In the genomic region with DNA sequence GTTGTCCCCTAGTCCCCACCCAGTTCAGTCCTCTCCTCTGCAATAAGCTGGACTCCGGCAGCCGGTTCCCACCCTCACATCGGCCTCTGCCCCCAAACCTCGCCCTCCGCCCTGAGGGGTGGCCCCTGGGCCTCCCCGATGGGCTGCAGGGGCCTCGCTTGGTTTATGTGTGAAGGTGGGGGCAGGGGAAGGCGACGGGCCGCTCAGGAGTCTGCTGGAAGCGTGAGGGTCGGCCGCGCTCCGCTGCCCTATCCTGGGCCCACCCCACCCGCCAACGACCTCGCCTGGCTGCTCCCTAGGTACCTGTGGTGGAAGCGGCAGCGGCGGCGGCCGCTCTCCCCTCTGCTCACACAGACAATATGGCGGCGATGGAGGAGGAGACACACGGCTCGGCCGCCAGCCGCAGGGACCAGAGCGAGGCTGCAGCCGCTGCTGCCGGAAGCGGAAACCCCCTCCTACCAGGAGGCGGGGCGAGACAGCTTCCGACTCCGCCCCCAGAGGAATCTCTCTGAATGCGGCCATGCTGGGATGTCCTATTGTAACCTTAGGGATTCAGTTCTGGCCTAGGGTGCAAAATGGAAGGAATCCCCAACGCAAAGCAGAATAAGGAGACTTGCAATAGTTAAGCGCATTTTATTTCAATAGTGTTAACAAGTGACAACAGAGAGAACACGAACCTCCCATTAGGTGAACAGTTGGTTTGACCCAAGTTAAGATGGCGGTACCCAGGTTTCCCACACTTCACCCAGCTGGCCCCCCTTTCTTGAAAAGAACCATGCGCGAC, we compare ENCODE assay signal across 1 cellular context.
A peak's percentile ranks its signal among the peaks of the same experiment; 100 is the strongest.
TF ChIP-seq lines count a peak whose summit lies in the region.

A gene (minus strand): TSS at position 422 of the 784 bp plus-strand sequence. CDS start 35,239 bp downstream, outside the sequence.

TF ChIP-seq in HepG2, 621 proteins besides CTCF, POLR2A, EP300 and RAD21 (continued from another document and continues in another):
- TF ChIP-seq, protein P1, sequence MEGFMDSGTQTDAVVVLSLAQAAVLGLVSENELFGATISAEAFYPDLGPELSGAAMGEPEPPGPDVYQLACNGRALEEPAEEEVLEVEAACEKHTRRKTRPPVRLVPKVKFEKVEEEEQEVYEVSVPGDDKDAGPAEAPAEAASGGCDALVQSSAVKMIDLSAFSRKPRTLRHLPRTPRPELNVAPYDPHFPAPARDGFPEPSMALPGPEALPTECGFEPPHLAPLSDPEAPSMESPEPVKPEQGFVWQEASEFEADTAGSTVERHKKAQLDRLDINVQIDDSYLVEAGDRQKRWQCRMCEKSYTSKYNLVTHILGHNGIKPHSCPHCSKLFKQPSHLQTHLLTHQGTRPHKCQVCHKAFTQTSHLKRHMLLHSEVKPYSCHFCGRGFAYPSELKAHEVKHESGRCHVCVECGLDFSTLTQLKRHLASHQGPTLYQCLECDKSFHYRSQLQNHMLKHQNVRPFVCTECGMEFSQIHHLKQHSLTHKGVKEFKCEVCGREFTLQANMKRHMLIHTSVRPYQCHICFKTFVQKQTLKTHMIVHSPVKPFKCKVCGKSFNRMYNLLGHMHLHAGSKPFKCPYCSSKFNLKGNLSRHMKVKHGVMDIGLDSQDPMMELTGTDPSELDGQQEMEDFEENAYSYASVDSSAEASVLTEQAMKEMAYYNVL (CRISPR knock-in tag; IDR thresholded peaks at IDR 0.05; ENCODE audit: borderline replicate concordance), result peak; percentile 84; the same call in 1 of the 2 replicates
- TF ChIP-seq, protein P2, sequence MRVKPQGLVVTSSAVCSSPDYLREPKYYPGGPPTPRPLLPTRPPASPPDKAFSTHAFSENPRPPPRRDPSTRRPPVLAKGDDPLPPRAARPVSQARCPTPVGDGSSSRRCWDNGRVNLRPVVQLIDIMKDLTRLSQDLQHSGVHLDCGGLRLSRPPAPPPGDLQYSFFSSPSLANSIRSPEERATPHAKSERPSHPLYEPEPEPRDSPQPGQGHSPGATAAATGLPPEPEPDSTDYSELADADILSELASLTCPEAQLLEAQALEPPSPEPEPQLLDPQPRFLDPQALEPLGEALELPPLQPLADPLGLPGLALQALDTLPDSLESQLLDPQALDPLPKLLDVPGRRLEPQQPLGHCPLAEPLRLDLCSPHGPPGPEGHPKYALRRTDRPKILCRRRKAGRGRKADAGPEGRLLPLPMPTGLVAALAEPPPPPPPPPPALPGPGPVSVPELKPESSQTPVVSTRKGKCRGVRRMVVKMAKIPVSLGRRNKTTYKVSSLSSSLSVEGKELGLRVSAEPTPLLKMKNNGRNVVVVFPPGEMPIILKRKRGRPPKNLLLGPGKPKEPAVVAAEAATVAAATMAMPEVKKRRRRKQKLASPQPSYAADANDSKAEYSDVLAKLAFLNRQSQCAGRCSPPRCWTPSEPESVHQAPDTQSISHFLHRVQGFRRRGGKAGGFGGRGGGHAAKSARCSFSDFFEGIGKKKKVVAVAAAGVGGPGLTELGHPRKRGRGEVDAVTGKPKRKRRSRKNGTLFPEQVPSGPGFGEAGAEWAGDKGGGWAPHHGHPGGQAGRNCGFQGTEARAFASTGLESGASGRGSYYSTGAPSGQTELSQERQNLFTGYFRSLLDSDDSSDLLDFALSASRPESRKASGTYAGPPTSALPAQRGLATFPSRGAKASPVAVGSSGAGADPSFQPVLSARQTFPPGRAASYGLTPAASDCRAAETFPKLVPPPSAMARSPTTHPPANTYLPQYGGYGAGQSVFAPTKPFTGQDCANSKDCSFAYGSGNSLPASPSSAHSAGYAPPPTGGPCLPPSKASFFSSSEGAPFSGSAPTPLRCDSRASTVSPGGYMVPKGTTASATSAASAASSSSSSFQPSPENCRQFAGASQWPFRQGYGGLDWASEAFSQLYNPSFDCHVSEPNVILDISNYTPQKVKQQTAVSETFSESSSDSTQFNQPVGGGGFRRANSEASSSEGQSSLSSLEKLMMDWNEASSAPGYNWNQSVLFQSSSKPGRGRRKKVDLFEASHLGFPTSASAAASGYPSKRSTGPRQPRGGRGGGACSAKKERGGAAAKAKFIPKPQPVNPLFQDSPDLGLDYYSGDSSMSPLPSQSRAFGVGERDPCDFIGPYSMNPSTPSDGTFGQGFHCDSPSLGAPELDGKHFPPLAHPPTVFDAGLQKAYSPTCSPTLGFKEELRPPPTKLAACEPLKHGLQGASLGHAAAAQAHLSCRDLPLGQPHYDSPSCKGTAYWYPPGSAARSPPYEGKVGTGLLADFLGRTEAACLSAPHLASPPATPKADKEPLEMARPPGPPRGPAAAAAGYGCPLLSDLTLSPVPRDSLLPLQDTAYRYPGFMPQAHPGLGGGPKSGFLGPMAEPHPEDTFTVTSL (CRISPR knock-in tag; IDR thresholded peaks at IDR 0.05; ENCODE audit: borderline replicate concordance), result no peak
- peak; percentile 95 for TF ChIP-seq ZNF605 (CRISPR knock-in tag; IDR thresholded peaks at IDR 0.05)
- TF ChIP-seq, protein P3, sequence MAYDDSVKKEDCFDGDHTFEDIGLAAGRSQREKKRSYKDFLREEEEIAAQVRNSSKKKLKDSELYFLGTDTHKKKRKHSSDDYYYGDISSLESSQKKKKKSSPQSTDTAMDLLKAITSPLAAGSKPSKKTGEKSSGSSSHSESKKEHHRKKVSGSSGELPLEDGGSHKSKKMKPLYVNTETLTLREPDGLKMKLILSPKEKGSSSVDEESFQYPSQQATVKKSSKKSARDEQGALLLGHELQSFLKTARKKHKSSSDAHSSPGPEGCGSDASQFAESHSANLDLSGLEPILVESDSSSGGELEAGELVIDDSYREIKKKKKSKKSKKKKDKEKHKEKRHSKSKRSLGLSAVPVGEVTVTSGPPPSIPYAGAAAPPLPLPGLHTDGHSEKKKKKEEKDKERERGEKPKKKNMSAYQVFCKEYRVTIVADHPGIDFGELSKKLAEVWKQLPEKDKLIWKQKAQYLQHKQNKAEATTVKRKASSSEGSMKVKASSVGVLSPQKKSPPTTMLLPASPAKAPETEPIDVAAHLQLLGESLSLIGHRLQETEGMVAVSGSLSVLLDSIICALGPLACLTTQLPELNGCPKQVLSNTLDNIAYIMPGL (CRISPR knock-in tag; IDR thresholded peaks at IDR 0.05; ENCODE audit: borderline replicate concordance in 1 of 2, low read depth in 1 of 2), result peak; percentile 97 to 98
- peak; percentile 72; the same call in 1 of the 2 replicates for TF ChIP-seq ZNF891 (CRISPR knock-in tag; IDR thresholded peaks at IDR 0.05)
- peak; percentile 81 for TF ChIP-seq AGO1 (IDR thresholded peaks at IDR 0.05; ENCODE audit: low read depth, low read length, poor library complexity, severe bottlenecking)
- TF ChIP-seq, protein P4, sequence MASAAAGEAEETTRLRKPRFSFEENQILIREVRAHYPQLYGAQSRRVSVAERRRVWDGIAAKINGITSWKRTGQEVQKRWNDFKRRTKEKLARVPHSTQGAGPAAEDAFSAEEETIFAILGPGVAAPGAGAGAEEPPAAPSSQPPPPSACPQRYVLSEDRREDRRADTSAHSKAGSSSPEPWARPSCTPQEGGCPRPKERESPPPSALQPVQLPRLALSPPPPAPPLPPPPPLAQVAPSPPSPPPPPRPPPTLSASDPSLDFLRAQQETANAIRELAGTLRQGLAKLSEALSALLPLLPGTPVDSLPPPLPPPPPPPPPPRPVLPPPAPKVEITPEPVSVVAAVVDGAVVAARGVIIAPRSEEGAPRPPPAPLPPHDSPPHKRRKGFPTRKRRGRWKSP (CRISPR knock-in tag; IDR thresholded peaks at IDR 0.05), result peak; percentile 91
- peak; percentile 82; the same call in 1 of the 2 replicates for TF ChIP-seq ZNF33B (CRISPR knock-in tag; IDR thresholded peaks at IDR 0.05)
- peak; percentile 64; the same call in 1 of the 2 replicates for TF ChIP-seq SOX13 (IDR thresholded peaks at IDR 0.05)
- TF ChIP-seq SOX13 (CRISPR knock-in tag; conservative IDR thresholded peaks at IDR 0.05 in 1 of 2, IDR thresholded peaks at IDR 0.05 in 1 of 2), result peak; percentile 61 to 74; a peak in 3 of 4 replicates
- peak; percentile 76; the same call in 1 of the 2 replicates for TF ChIP-seq ZBTB20 (CRISPR knock-in tag; IDR thresholded peaks at IDR 0.05; ENCODE audit: borderline replicate concordance, low read depth)
- TF ChIP-seq ZNF30 (CRISPR knock-in tag; IDR thresholded peaks at IDR 0.05), result peak; percentile 76; the same call in 1 of the 2 replicates
- TF ChIP-seq TBL1XR1 (IDR thresholded peaks at IDR 0.05; ENCODE audit: borderline replicate concordance, low read length, partially characterized antibody), result peak; percentile 19
- peak; percentile 91; the same call in 1 of the 2 replicates for TF ChIP-seq RFXAP (CRISPR knock-in tag; IDR thresholded peaks at IDR 0.05; ENCODE audit: borderline replicate concordance)
- TF ChIP-seq SNAI1 (CRISPR knock-in tag; IDR thresholded peaks at IDR 0.05; ENCODE audit: borderline replicate concordance), result peak; percentile 64
- TF ChIP-seq ZNF737 (CRISPR knock-in tag; IDR thresholded peaks at IDR 0.05; ENCODE audit: borderline replicate concordance), result no peak
- TF ChIP-seq ZNF225 (CRISPR knock-in tag; IDR thresholded peaks at IDR 0.05), result peak; percentile 88
- TF ChIP-seq SOX6 (IDR thresholded peaks at IDR 0.05), result no peak
- peak; percentile 78 for TF ChIP-seq SOX6 (CRISPR knock-in tag; IDR thresholded peaks at IDR 0.05)
- no peak for TF ChIP-seq ZNF496 (CRISPR knock-in tag; IDR thresholded peaks at IDR 0.05; ENCODE audit: insufficient replicate concordance)
- TF ChIP-seq SMAD9 (CRISPR knock-in tag; IDR thresholded peaks at IDR 0.05), result no peak
- peak; percentile 37; the same call in 1 of the 2 replicates for TF ChIP-seq SIX4 (CRISPR knock-in tag; IDR thresholded peaks at IDR 0.05)
- peak; percentile 98 for TF ChIP-seq CCDC6 (CRISPR knock-in tag; IDR thresholded peaks at IDR 0.05)
- TF ChIP-seq ZSCAN12 (CRISPR knock-in tag; IDR thresholded peaks at IDR 0.05), result peak; percentile 89
- TF ChIP-seq REPIN1 (CRISPR knock-in tag; IDR thresholded peaks at IDR 0.05; ENCODE audit: borderline replicate concordance, low read depth), result peak; percentile 95
- TF ChIP-seq, protein P5, sequence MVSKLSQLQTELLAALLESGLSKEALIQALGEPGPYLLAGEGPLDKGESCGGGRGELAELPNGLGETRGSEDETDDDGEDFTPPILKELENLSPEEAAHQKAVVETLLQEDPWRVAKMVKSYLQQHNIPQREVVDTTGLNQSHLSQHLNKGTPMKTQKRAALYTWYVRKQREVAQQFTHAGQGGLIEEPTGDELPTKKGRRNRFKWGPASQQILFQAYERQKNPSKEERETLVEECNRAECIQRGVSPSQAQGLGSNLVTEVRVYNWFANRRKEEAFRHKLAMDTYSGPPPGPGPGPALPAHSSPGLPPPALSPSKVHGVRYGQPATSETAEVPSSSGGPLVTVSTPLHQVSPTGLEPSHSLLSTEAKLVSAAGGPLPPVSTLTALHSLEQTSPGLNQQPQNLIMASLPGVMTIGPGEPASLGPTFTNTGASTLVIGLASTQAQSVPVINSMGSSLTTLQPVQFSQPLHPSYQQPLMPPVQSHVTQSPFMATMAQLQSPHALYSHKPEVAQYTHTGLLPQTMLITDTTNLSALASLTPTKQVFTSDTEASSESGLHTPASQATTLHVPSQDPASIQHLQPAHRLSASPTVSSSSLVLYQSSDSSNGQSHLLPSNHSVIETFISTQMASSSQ (IDR thresholded peaks at IDR 0.05; ENCODE audit: low read depth), result no peak
- TF ChIP-seq, protein P5 (CRISPR knock-in tag; IDR thresholded peaks at IDR 0.05; ENCODE audit: borderline replicate concordance), result peak; percentile 78; the same call in 1 of the 2 replicates
- peak; percentile 84; the same call in 1 of the 2 replicates for TF ChIP-seq NR2C2 (CRISPR knock-in tag; IDR thresholded peaks at IDR 0.05; ENCODE audit: borderline replicate concordance)
- TF ChIP-seq, protein P6, sequence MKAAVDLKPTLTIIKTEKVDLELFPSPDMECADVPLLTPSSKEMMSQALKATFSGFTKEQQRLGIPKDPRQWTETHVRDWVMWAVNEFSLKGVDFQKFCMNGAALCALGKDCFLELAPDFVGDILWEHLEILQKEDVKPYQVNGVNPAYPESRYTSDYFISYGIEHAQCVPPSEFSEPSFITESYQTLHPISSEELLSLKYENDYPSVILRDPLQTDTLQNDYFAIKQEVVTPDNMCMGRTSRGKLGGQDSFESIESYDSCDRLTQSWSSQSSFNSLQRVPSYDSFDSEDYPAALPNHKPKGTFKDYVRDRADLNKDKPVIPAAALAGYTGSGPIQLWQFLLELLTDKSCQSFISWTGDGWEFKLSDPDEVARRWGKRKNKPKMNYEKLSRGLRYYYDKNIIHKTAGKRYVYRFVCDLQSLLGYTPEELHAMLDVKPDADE (CRISPR knock-in tag; IDR thresholded peaks at IDR 0.05), result peak; percentile 65; the same call in 1 of the 2 replicates
- TF ChIP-seq ARNT2 (CRISPR knock-in tag; IDR thresholded peaks at IDR 0.05; ENCODE audit: low read depth), result 0 out of 2 replicates have a peak, but pooled peaks have one; percentile 62
- TF ChIP-seq, protein P7, sequence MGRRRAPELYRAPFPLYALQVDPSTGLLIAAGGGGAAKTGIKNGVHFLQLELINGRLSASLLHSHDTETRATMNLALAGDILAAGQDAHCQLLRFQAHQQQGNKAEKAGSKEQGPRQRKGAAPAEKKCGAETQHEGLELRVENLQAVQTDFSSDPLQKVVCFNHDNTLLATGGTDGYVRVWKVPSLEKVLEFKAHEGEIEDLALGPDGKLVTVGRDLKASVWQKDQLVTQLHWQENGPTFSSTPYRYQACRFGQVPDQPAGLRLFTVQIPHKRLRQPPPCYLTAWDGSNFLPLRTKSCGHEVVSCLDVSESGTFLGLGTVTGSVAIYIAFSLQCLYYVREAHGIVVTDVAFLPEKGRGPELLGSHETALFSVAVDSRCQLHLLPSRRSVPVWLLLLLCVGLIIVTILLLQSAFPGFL (CRISPR knock-in tag; IDR thresholded peaks at IDR 0.05), result 0 out of 2 replicates have a peak, but pooled peaks have one; percentile 21
- TF ChIP-seq, protein P8, sequence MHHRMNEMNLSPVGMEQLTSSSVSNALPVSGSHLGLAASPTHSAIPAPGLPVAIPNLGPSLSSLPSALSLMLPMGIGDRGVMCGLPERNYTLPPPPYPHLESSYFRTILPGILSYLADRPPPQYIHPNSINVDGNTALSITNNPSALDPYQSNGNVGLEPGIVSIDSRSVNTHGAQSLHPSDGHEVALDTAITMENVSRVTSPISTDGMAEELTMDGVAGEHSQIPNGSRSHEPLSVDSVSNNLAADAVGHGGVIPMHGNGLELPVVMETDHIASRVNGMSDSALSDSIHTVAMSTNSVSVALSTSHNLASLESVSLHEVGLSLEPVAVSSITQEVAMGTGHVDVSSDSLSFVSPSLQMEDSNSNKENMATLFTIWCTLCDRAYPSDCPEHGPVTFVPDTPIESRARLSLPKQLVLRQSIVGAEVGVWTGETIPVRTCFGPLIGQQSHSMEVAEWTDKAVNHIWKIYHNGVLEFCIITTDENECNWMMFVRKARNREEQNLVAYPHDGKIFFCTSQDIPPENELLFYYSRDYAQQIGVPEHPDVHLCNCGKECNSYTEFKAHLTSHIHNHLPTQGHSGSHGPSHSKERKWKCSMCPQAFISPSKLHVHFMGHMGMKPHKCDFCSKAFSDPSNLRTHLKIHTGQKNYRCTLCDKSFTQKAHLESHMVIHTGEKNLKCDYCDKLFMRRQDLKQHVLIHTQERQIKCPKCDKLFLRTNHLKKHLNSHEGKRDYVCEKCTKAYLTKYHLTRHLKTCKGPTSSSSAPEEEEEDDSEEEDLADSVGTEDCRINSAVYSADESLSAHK (CRISPR knock-in tag; IDR thresholded peaks at IDR 0.05; ENCODE audit: borderline replicate concordance), result peak; percentile 84; the same call in 1 of the 2 replicates
- TF ChIP-seq MBNL3 (CRISPR knock-in tag; conservative IDR thresholded peaks at IDR 0.05), result peak; percentile 79
